In the genomic region with DNA sequence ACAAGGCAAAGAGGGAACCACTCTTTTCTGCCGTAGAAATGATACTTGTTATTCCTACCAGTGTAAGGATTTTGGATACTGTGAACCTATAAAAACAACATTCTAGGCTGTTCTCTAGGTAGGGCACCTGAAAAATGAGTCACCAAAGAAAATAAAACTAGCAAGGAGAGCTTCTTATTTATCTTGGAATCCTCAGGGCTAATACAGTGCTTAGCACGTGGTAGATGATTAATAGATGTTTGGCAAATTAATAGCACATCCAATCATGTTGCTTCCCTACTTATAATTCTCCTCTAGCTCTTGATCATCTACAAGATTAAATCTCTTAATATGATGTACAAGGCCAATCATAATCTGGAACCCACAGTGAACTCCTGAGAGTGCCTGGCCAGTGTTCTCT, we compare ENCODE assay signal across 17 cellular contexts.
DNase-seq lines count a peak whose midpoint lies in the region; ATAC-seq and TF ChIP-seq lines count a peak whose summit lies in the region.
"Had no signal": no experiment of that assay in that cellular context is flagged by ENCODE, and none has a peak within 500 bp of the region (broad histone marks: within the 10 kb centered on the region; RNA-seq: fewer than 3 reads in every experiment).

No MANE protein-coding gene starts in this region.

- peaks cover 3% of the 10 kb centered on the region for H3K79me1 ChIP-seq in trophoblast cell (ENCODE audit: low read length)

- no peak overlapping the region for H2AK5ac ChIP-seq in trophoblast cell (ENCODE audit: low read length)

- 0 out of 2 replicates have a peak, but pooled peaks cover 2% of the 10 kb centered on the region for H3K36me3 ChIP-seq in PC-3 (ENCODE audit: low read depth, low read length)
- peaks cover 2 to 4% of the 10 kb centered on the region in 2 experiments for H3K36me3 ChIP-seq in trophoblast cell (ENCODE audit: control insufficient read depth in 1 of 2, insufficient read depth in 2 of 2, low read length in 2 of 2)
- H3K36me3 ChIP-seq: WERI-Rb-1 had no signal

- CTCF ChIA-PET in PC-3 (lab: Charles Lee) = interaction anchor here (0.6 kb wide), 2 partner anchors 10 to 576 kb away, joined by 4 read pairs; no protein-coding TSS in a partner anchor

- H3K14ac ChIP-seq in trophoblast cell (ENCODE audit: low read length) = no peak overlapping the region

- H3K79me2 ChIP-seq in PC-3 (ENCODE audit: low read length) (peaks cover 68% of the 10 kb centered on the region), trophoblast cell (ENCODE audit: control insufficient read depth, insufficient read depth, low read length, poor library complexity) (peaks cover 4% of the 10 kb centered on the region)

- POLR2A ChIA-PET in PC-3 (lab: Charles Lee; ENCODE audit: unreplicated experiment) = interaction anchor here (0.6 kb wide), 1 partner anchor 130 kb away, joined by 4 read pairs; no protein-coding TSS in a partner anchor

- no peaks in the 10 kb centered on the region for H3K9me3 Mint-ChIP-seq in endothelial cell (ENCODE audit: unreplicated experiment)
- no peaks in the 10 kb centered on the region for H3K9me3 Mint-ChIP-seq in stimulated activated memory B cell treated with anti-CD40 and anti-IgM and Interleukin-4, amounts not matched to agents 10 μg/mL and 1 μg/mL and 100 μg/mL, for 72 hours
- H3K9me3 Mint-ChIP-seq: activated naive CD4-positive, alpha-beta T cell treated with anti-CD3 and anti-CD28 coated beads, Interleukin-2, amount 10 ng/mL, durations not matched to agents 7 days and 5 days; nephron had no signal

- H3K27ac ChIP-seq in PC-3 (ENCODE audit: low read length) = peak overlapping the region; percentile 47
- no peak overlapping the region for H3K27ac ChIP-seq in trophoblast cell (ENCODE audit: low read depth, low read length)
- H3K27ac ChIP-seq: BLaER1 treated with 17β-estradiol and CSF1 and Interleukin-3, amounts not matched to agents 10 nM and 100 nM; GM23248; WERI-Rb-1 had no signal

- no peak overlapping the region for H4K8ac ChIP-seq in trophoblast cell (ENCODE audit: low read depth, low read length)

- in situ Hi-C loops in Caki2 (cut with HindIII; ENCODE audit: low pct_unique_long_range_greater_than_20kb, low sequenced_read_pairs) = no loop called here

- peaks cover 68% of the 10 kb centered on the region for H3K4me1 ChIP-seq in PC-3 (ENCODE audit: insufficient read depth, low read length)
- peaks cover 8 to 21% of the 10 kb centered on the region in 2 experiments for H3K4me1 ChIP-seq in trophoblast cell (ENCODE audit: control insufficient read depth in 1 of 2, insufficient read depth in 2 of 2, low read length in 2 of 2)

- H3K9me3 ChIP-seq in PC-3 (ENCODE audit: low read length) (no peaks in the 10 kb centered on the region), trophoblast cell (ENCODE audit: insufficient read depth, low read depth, low read length) (no peaks in the 10 kb centered on the region)
- H3K9me3 ChIP-seq: BLaER1 treated with 17β-estradiol and CSF1 and Interleukin-3, amounts not matched to agents 10 nM and 100 nM had no signal

- no CpG with 5 or more reads among the region's 2 CpGs for WGBS in trophoblast cell (ENCODE audit: extremely low coverage, insufficient coverage, insufficient read length)

- peak overlapping the region; percentile 58 for H3K4me2 ChIP-seq in PC-3 (ENCODE audit: low read length)
- H3K4me2 ChIP-seq in trophoblast cell (ENCODE audit: low read length) = no peak overlapping the region

- H3K4me1 Mint-ChIP-seq in endothelial cell (ENCODE audit: unreplicated experiment) = peaks cover 40% of the 10 kb centered on the region
- no peaks in the 10 kb centered on the region for H3K4me1 Mint-ChIP-seq in stimulated activated memory B cell treated with anti-CD40 and anti-IgM and Interleukin-4, amounts not matched to agents 10 μg/mL and 1 μg/mL and 100 μg/mL, for 72 hours

- no peaks in the 10 kb centered on the region for H4K20me1 ChIP-seq in PC-3 (ENCODE audit: low read length)

- no peak overlapping the region for H2BK120ac ChIP-seq in trophoblast cell (ENCODE audit: insufficient read depth, low read length, poor library complexity)

- no peak overlapping the region for H3K18ac ChIP-seq in trophoblast cell (ENCODE audit: low read length)

- TF ChIP-seq CTCF in PC-3 (conservative IDR thresholded peaks at IDR 0.05; ENCODE audit: low read depth, low read length) (no peak), endothelial cell (IDR thresholded peaks at IDR 0.05; ENCODE audit: unreplicated experiment) (no peak)

- H4K12ac ChIP-seq in trophoblast cell (ENCODE audit: low read depth, low read length) = no peak overlapping the region

- ATAC-seq in PC-3 = peak; percentile 56
- ATAC-seq in stimulated activated memory B cell treated with anti-CD40 and anti-IgM and Interleukin-4, amounts not matched to agents 10 μg/mL and 1 μg/mL and 100 μg/mL, for 72 hours = no peak
- no peak for ATAC-seq in HG02884 (IDR thresholded peaks at IDR 0.05; ENCODE audit: unreplicated experiment)

- peaks cover 4% of the 10 kb centered on the region for H3F3A ChIP-seq in PC-3 (ENCODE audit: low read length, unreplicated experiment)

- no peak overlapping the region for H3K4me3 Mint-ChIP-seq in endothelial cell (ENCODE audit: unreplicated experiment)
- H3K4me3 Mint-ChIP-seq in stimulated activated memory B cell treated with anti-CD40 and anti-IgM and Interleukin-4, amounts not matched to agents 10 μg/mL and 1 μg/mL and 100 μg/mL, for 72 hours = no peak overlapping the region
- H3K4me3 Mint-ChIP-seq: activated naive CD4-positive, alpha-beta T cell treated with anti-CD3 and anti-CD28 coated beads, Interleukin-2, amount 10 ng/mL, durations not matched to agents 7 days and 5 days; nephron had no signal

- peak; percentile 69 for DNase-seq in Caki2 (ENCODE audit: low read depth)
- DNase-seq in PC-3 = peak; percentile 82
- no peak for DNase-seq in endothelial cell (ENCODE audit: low spot score)
- DNase-seq in trophoblast cell = no peak
- DNase-seq in NCI-H524 (lab: John Stamatoyannopoulos, UW) = no peak
- DNase-seq: activated naive CD4-positive, alpha-beta T cell treated with anti-CD3 and anti-CD28 coated beads, Interleukin-2, amount 10 ng/mL, durations not matched to agents 7 days and 5 days; effector CD4-positive, alpha-beta T cell; foreskin fibroblast; GM23248; NCI-H1930; NCI-H774; RPMI8226; WERI-Rb-1 had no signal

- no peaks in the 10 kb centered on the region for H3K9me2 ChIP-seq in PC-3 (replicated peaks; ENCODE audit: low read length)

- no peak overlapping the region for H2BK5ac ChIP-seq in trophoblast cell (ENCODE audit: low read depth, low read length, poor library complexity)

- peak overlapping the region; percentile 43 for H3K27ac Mint-ChIP-seq in endothelial cell (ENCODE audit: unreplicated experiment)
- no peak overlapping the region for H3K27ac Mint-ChIP-seq in stimulated activated memory B cell treated with anti-CD40 and anti-IgM and Interleukin-4, amounts not matched to agents 10 μg/mL and 1 μg/mL and 100 μg/mL, for 72 hours
- H3K27ac Mint-ChIP-seq: activated naive CD4-positive, alpha-beta T cell treated with anti-CD3 and anti-CD28 coated beads, Interleukin-2, amount 10 ng/mL, durations not matched to agents 7 days and 5 days; nephron had no signal

- H3K27me3 Mint-ChIP-seq in endothelial cell (ENCODE audit: unreplicated experiment) = no peaks in the 10 kb centered on the region
- H3K27me3 Mint-ChIP-seq in stimulated activated memory B cell treated with anti-CD40 and anti-IgM and Interleukin-4, amounts not matched to agents 10 μg/mL and 1 μg/mL and 100 μg/mL, for 72 hours = no peaks in the 10 kb centered on the region
- H3K27me3 Mint-ChIP-seq: activated naive CD4-positive, alpha-beta T cell treated with anti-CD3 and anti-CD28 coated beads, Interleukin-2, amount 10 ng/mL, durations not matched to agents 7 days and 5 days had no signal

- H3K9ac ChIP-seq in PC-3 (ENCODE audit: low read length) = no peak overlapping the region
- no peak overlapping the region for H3K9ac ChIP-seq in trophoblast cell (ENCODE audit: low read length)
- H3K9ac ChIP-seq: BLaER1 treated with 17β-estradiol and CSF1 and Interleukin-3, amounts not matched to agents 10 nM and 100 nM; GM23248 had no signal

- intact Hi-C loops in PC-3 (cut with micrococcal nuclease) = no loop called here

- no peak overlapping the region for H3K4me3 ChIP-seq in PC-3 (ENCODE audit: low read length)
- no peak overlapping the region for H3K4me3 ChIP-seq in trophoblast cell (ENCODE audit: low read depth, low read length)
- H3K4me3 ChIP-seq: BLaER1 treated with 17β-estradiol and CSF1 and Interleukin-3, amounts not matched to agents 10 nM and 100 nM; GM23248 had no signal

- no peak overlapping the region for H2BK12ac ChIP-seq in trophoblast cell (ENCODE audit: low read length)

- no peak overlapping the region for H3K23ac ChIP-seq in trophoblast cell (ENCODE audit: low read length)

- H2AFZ ChIP-seq in PC-3 (ENCODE audit: low read length) (no peak overlapping the region), trophoblast cell (ENCODE audit: insufficient read depth, low read length, poor library complexity) (no peak overlapping the region)
- H2AFZ ChIP-seq: GM23248 had no signal

- no peaks in the 10 kb centered on the region for H3K27me3 ChIP-seq in PC-3 (ENCODE audit: low read length)
- H3K27me3 ChIP-seq in trophoblast cell (ENCODE audit: insufficient read depth, low read length) = no peaks in the 10 kb centered on the region
- H3K27me3 ChIP-seq: BLaER1 treated with 17β-estradiol and CSF1 and Interleukin-3, amounts not matched to agents 10 nM and 100 nM had no signal

- H4K91ac ChIP-seq in trophoblast cell (ENCODE audit: low read depth, low read length) = no peak overlapping the region

- no TSS peak for BruUV-seq in PC-3 (replicated peaks; lab: Mats Ljungman, UMichigan)

- H3K36me3 Mint-ChIP-seq in endothelial cell (ENCODE audit: low read depth, unreplicated experiment) = peaks cover 7% of the 10 kb centered on the region
- no peaks in the 10 kb centered on the region for H3K36me3 Mint-ChIP-seq in stimulated activated memory B cell treated with anti-CD40 and anti-IgM and Interleukin-4, amounts not matched to agents 10 μg/mL and 1 μg/mL and 100 μg/mL, for 72 hours

- H3K4ac ChIP-seq in trophoblast cell (ENCODE audit: low read depth, low read length) = peak overlapping the region; percentile 14

Comparison
In these comparisons a context has a peak if more than half of its experiments do, and no peak if none do; other contexts are left out.
1. DNase-seq: peak in Caki2 (single experiment) and PC-3 (single experiment); none in endothelial cell (single experiment), trophoblast cell (0 of 2) and NCI-H524 (0 of 2).